10 cellular contexts compared by ENCODE assay signal in the genomic region with DNA sequence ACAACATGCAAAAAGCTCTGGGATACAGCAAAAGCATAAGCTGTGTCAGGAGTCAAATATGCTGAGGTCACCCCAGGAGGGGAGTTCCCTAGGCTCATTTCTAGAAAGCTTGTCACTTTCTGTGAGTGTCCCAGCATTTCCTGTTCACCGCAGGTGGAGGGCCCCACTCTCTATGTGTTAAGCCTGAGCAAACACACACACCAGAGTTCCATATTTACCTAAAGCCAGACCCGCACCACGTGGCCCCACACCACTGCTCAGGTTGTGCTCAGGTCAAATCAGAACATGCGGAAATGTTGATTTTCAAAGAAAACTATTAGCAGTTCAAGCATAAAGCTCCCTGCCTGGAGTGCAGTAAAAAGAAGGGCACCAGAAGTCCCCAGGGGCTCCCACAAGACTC.
DNase-seq lines count a peak whose midpoint lies in the region; ATAC-seq and TF ChIP-seq lines count a peak whose summit lies in the region.
"Had no signal": no experiment of that assay in that cellular context is flagged by ENCODE, and none has a peak within 500 bp of the region (broad histone marks: within the 10 kb centered on the region; RNA-seq: fewer than 3 reads in every experiment).

No MANE protein-coding gene starts in this region.

- intact Hi-C loops in lower lobe of right lung (cut with DNase I) = no loop called here

- no peak overlapping the region for H3K4me3 ChIP-seq in lower lobe of right lung

- no peak overlapping the region for H3K27ac ChIP-seq in lower lobe of right lung
- H3K27ac ChIP-seq: parathyroid adenoma had no signal

- no peaks in the 10 kb centered on the region for H3K27me3 ChIP-seq in lower lobe of right lung (ENCODE audit: low read depth)

- peaks cover 9% of the 10 kb centered on the region for H3K9me3 ChIP-seq in lower lobe of right lung

- H3K4me1 ChIP-seq in lower lobe of right lung = no peaks in the 10 kb centered on the region
- H3K4me1 ChIP-seq: parathyroid adenoma had no signal

- TF ChIP-seq CTCF in lower lobe of right lung (IDR thresholded peaks at IDR 0.05) = no peak

- ATAC-seq in GM21447 (IDR thresholded peaks at IDR 0.05; ENCODE audit: unreplicated experiment) (peak; percentile 99), HG03442 (IDR thresholded peaks at IDR 0.05; ENCODE audit: unreplicated experiment) (peak; percentile 99), lower lobe of right lung (peak; percentile 91 to 92)

- H3K36me3 ChIP-seq in lower lobe of right lung = no peaks in the 10 kb centered on the region

- DNase-seq in NK-92 treated with Interleukin-12 subunit alpha and Interleukin-12 subunit beta, amount 100 ng/mL, for 24 hours (lab: John Stamatoyannopoulos, UW) = peak; percentile 36
- DNase-seq in NK-92 (lab: John Stamatoyannopoulos, UW; ENCODE audit: unreplicated experiment) (no peak), lower lobe of right lung (peak; percentile 79), NCI-H524 treated with DMSO at 0.1 percent for 48 hours (lab: John Stamatoyannopoulos, UW) (no peak), EL (no peak)
- DNase-seq in activated CD4-positive, CD25-positive, alpha-beta regulatory T cell treated with anti-CD3 and anti-CD28 coated beads, Interleukin-2, amount 50 U/mL, for 72 hours = no peak
- DNase-seq: activated B cell treated with CpG ODN at 0.5 μM for 24 hours had no signal

Comparison
In these comparisons a context has a peak if more than half of its experiments do, and no peak if none do; other contexts are left out.
1. DNase-seq: peak in NK-92 treated with Interleukin-12 subunit alpha and Interleukin-12 subunit beta, amount 100 ng/mL, for 24 hours (single experiment) and lower lobe of right lung (single experiment); none in NK-92 (single experiment), activated CD4-positive, CD25-positive, alpha-beta regulatory T cell treated with anti-CD3 and anti-CD28 coated beads, Interleukin-2, amount 50 U/mL, for 72 hours (single experiment), NCI-H524 treated with DMSO at 0.1 percent for 48 hours (single experiment) and EL (single experiment).
2. Peak in every context shown above with its lines, with median percentiles within 50 percentile points of each other: ATAC-seq.